12 cellular contexts compared by ENCODE assay signal in genomic region chr5:162248107-162248713, GRCh38.
DNase-seq lines count a peak whose midpoint lies in the region; ATAC-seq, FAIRE-seq and TF ChIP-seq lines count a peak whose summit lies in the region.
"Had no signal": no experiment of that assay in that cellular context is flagged by ENCODE, and none has a peak within 500 bp of the region (broad histone marks: within the 10 kb centered on the region; RNA-seq: fewer than 3 reads in every experiment).

No MANE protein-coding gene starts in this region.

- no peak overlapping the region for H3K4me3 Mint-ChIP-seq in nephron progenitor cell
- H3K4me3 Mint-ChIP-seq in natural killer cell treated with Interleukin-12 subunit alpha and Interleukin-12 subunit beta and Interleukin-15 and Interleukin-18, amount 100 ng/mL, for 72 hours = no peak overlapping the region
- H3K4me3 Mint-ChIP-seq: activated B cell treated with CpG ODN at 0.5 μM for 24 hours; activated naive CD8-positive, alpha-beta T cell treated with anti-CD3 and anti-CD28 coated beads, Interleukin-2, amount 50 U/mL, for 24 hours; naive B cell had no signal

- H3K9ac ChIP-seq in SK-N-SH (no peak overlapping the region), kidney (ENCODE audit: low read length in 2 of 2) (no peak overlapping the region)

- H3K4me1 ChIP-seq in SK-N-SH (ENCODE audit: control insufficient read depth in 1 of 2, insufficient read depth in 2 of 2, low read depth in 1 of 2, low read length in 1 of 2) (no peaks in the 10 kb centered on the region), kidney (ENCODE audit: control insufficient read depth in 1 of 2, insufficient read depth in 1 of 2, low read depth in 1 of 2, low read length in 2 of 2) (no peaks in the 10 kb centered on the region)

- H3K36me3 ChIP-seq in SK-N-SH (replicated peaks in 1 of 2; ENCODE audit: control insufficient read depth in 1 of 2, insufficient read depth in 2 of 2, low read length in 1 of 2) (no peaks in the 10 kb centered on the region), kidney (ENCODE audit: control insufficient read depth in 1 of 2, insufficient read depth in 2 of 2, low read length in 2 of 2) (no peaks in the 10 kb centered on the region)

- H2AFZ ChIP-seq in SK-N-SH (ENCODE audit: low read depth) = no peak overlapping the region

- DNase-seq in GM12892 (ENCODE audit: insufficient read length) = peak; percentile 0
- peak; percentile 29 for DNase-seq in SK-N-SH
- peak; percentile 9 for DNase-seq in nephron progenitor cell
- no peak for DNase-seq in natural killer cell treated with Interleukin-12 subunit alpha and Interleukin-12 subunit beta and Interleukin-15 and Interleukin-18, amount 100 ng/mL, for 72 hours (ENCODE audit: low spot score)
- DNase-seq in kidney = no peak
- DNase-seq: activated B cell treated with CpG ODN at 0.5 μM for 24 hours; activated naive CD8-positive, alpha-beta T cell treated with anti-CD3 and anti-CD28 coated beads, Interleukin-2, amount 50 U/mL, for 24 hours; MV-4-11; naive B cell had no signal

- H3K4me2 ChIP-seq in SK-N-SH = no peak overlapping the region

- intact Hi-C loops in kidney (cut with DNase I) = no loop called here

- no peak overlapping the region for H3K27ac Mint-ChIP-seq in nephron progenitor cell
- H3K27ac Mint-ChIP-seq in natural killer cell treated with Interleukin-12 subunit alpha and Interleukin-12 subunit beta and Interleukin-15 and Interleukin-18, amount 100 ng/mL, for 72 hours = no peak overlapping the region
- H3K27ac Mint-ChIP-seq: activated B cell treated with CpG ODN at 0.5 μM for 24 hours; activated naive CD8-positive, alpha-beta T cell treated with anti-CD3 and anti-CD28 coated beads, Interleukin-2, amount 50 U/mL, for 24 hours had no signal

- H3K27me3 Mint-ChIP-seq in nephron progenitor cell (ENCODE audit: low read depth, poor library complexity) = no peaks in the 10 kb centered on the region
- H3K27me3 Mint-ChIP-seq in natural killer cell treated with Interleukin-12 subunit alpha and Interleukin-12 subunit beta and Interleukin-15 and Interleukin-18, amount 100 ng/mL, for 72 hours = no peaks in the 10 kb centered on the region
- H3K27me3 Mint-ChIP-seq: activated B cell treated with CpG ODN at 0.5 μM for 24 hours; activated naive CD8-positive, alpha-beta T cell treated with anti-CD3 and anti-CD28 coated beads, Interleukin-2, amount 50 U/mL, for 24 hours; naive B cell had no signal

- H3K79me2 ChIP-seq in SK-N-SH (ENCODE audit: insufficient read depth) = no peaks in the 10 kb centered on the region

- FAIRE-seq in GM12892 (lab: Jason Lieb, UNC) (no peak), kidney (lab: Jason Lieb, UNC) (no peak)
- FAIRE-seq: urothelium cell line had no signal

- CTCF ChIA-PET in SK-N-SH (lab: Yijun Ruan, JAX) = interaction anchor here (0.8 to 2.4 kb wide), 6 partner anchors 8 to 1161 kb away, joined by 3 to 32 read pairs (median 4); no protein-coding TSS in a partner anchor

- no peak overlapping the region for H3K4me3 ChIP-seq in SK-N-SH (ENCODE audit: low read depth in 2 of 2, low read length in 1 of 2)
- no peak overlapping the region for H3K4me3 ChIP-seq in kidney (ENCODE audit: low read length in 2 of 2)

- TF ChIP-seq CTCF in SK-N-SH (IDR thresholded peaks at IDR 0.05) = peak; percentile 49
- TF ChIP-seq CTCF in nephron progenitor cell (IDR thresholded peaks at IDR 0.05) = peak; percentile 40
- no peak for TF ChIP-seq CTCF in kidney (IDR thresholded peaks at IDR 0.05; ENCODE audit: borderline replicate concordance, extremely low read depth, insufficient read depth)

- POLR2A ChIA-PET in SK-N-SH (lab: Yijun Ruan, JAX) = no interaction called here

- no peaks in the 10 kb centered on the region for H3F3A ChIP-seq in SK-N-SH (replicated peaks; ENCODE audit: insufficient read depth)

- TF ChIP-seq EP300 in SK-N-SH (IDR thresholded peaks at IDR 0.05; ENCODE audit: borderline replicate concordance in 1 of 2, low read depth in 1 of 2, low read length in 1 of 2) = no peak

- H3K27ac ChIP-seq in SK-N-SH (ENCODE audit: low read depth in 2 of 2, low read length in 1 of 2) = no peak overlapping the region
- H3K27ac ChIP-seq in kidney (ENCODE audit: low read depth in 2 of 2, low read length in 2 of 2) = no peak overlapping the region

- ATAC-seq in HG02973 (IDR thresholded peaks at IDR 0.05; ENCODE audit: unreplicated experiment) (peak; percentile 72), HG03469 (IDR thresholded peaks at IDR 0.05; ENCODE audit: unreplicated experiment) (no peak)
- no peak for ATAC-seq in natural killer cell treated with Interleukin-12 subunit alpha and Interleukin-12 subunit beta and Interleukin-15 and Interleukin-18, amount 100 ng/mL, for 72 hours
- ATAC-seq: activated naive CD8-positive, alpha-beta T cell treated with anti-CD3 and anti-CD28 coated beads, Interleukin-2, amount 50 U/mL, for 24 hours had no signal

- H3K4me1 Mint-ChIP-seq in nephron progenitor cell = no peaks in the 10 kb centered on the region
- H3K4me1 Mint-ChIP-seq in natural killer cell treated with Interleukin-12 subunit alpha and Interleukin-12 subunit beta and Interleukin-15 and Interleukin-18, amount 100 ng/mL, for 72 hours (ENCODE audit: low read depth in 2 of 2) = no peaks in the 10 kb centered on the region
- H3K4me1 Mint-ChIP-seq: activated B cell treated with CpG ODN at 0.5 μM for 24 hours; activated naive CD8-positive, alpha-beta T cell treated with anti-CD3 and anti-CD28 coated beads, Interleukin-2, amount 50 U/mL, for 24 hours; naive B cell had no signal

- no peaks in the 10 kb centered on the region for H3K36me3 Mint-ChIP-seq in nephron progenitor cell (ENCODE audit: low read depth)
- no peaks in the 10 kb centered on the region for H3K36me3 Mint-ChIP-seq in natural killer cell treated with Interleukin-12 subunit alpha and Interleukin-12 subunit beta and Interleukin-15 and Interleukin-18, amount 100 ng/mL, for 72 hours
- H3K36me3 Mint-ChIP-seq: naive B cell had no signal

- no peaks in the 10 kb centered on the region; the same call in none of the 2 replicates for H3K9me3 ChIP-seq in SK-N-SH
- H3K9me3 ChIP-seq in kidney (ENCODE audit: control insufficient read depth in 1 of 2, low read length in 2 of 2) = no peaks in the 10 kb centered on the region

- H3K9me3 Mint-ChIP-seq in nephron progenitor cell = no peaks in the 10 kb centered on the region
- peaks cover 4% of the 10 kb centered on the region for H3K9me3 Mint-ChIP-seq in natural killer cell treated with Interleukin-12 subunit alpha and Interleukin-12 subunit beta and Interleukin-15 and Interleukin-18, amount 100 ng/mL, for 72 hours
- H3K9me3 Mint-ChIP-seq: activated B cell treated with CpG ODN at 0.5 μM for 24 hours; activated naive CD8-positive, alpha-beta T cell treated with anti-CD3 and anti-CD28 coated beads, Interleukin-2, amount 50 U/mL, for 24 hours had no signal

- no peaks in the 10 kb centered on the region for H3K9me2 ChIP-seq in SK-N-SH

- H3K27me3 ChIP-seq in SK-N-SH (ENCODE audit: insufficient read depth) = no peaks in the 10 kb centered on the region

- TF ChIP-seq RAD21 in SK-N-SH (IDR thresholded peaks at IDR 0.05; ENCODE audit: low read length) = peak; percentile 20; the same call in 1 of the 2 replicates

- TF ChIP-seq POLR2A in GM12892 (IDR thresholded peaks at IDR 0.05; ENCODE audit: low read depth, low read length) = no peak

- H4K20me1 ChIP-seq in SK-N-SH (ENCODE audit: insufficient read depth) = no peaks in the 10 kb centered on the region

- WGBS in SK-N-SH (ENCODE audit: low lambda C conversion rate) = 43% methylated on average over 11 of the region's 11 CpGs

TF ChIP-seq in SK-N-SH, 30 proteins besides CTCF, POLR2A, EP300 and RAD21:
- TF ChIP-seq FOSL2 (IDR thresholded peaks at IDR 0.05; ENCODE audit: borderline replicate concordance, low read depth) = no peak
- 0 out of 2 replicates have a peak, but pooled peaks have one; percentile 6 for TF ChIP-seq SMC3 (IDR thresholded peaks at IDR 0.05; ENCODE audit: low read depth, low read length)

Comparison
In these comparisons a context has a peak if more than half of its experiments do, and no peak if none do; other contexts are left out.
1. DNase-seq: peak in GM12892 (single experiment), SK-N-SH (single experiment) and nephron progenitor cell (single experiment); none in natural killer cell treated with Interleukin-12 subunit alpha and Interleukin-12 subunit beta and Interleukin-15 and Interleukin-18, amount 100 ng/mL, for 72 hours (single experiment) and kidney (single experiment).